Comparison of ENCODE assay signal across 21 cellular contexts in the genomic region with DNA sequence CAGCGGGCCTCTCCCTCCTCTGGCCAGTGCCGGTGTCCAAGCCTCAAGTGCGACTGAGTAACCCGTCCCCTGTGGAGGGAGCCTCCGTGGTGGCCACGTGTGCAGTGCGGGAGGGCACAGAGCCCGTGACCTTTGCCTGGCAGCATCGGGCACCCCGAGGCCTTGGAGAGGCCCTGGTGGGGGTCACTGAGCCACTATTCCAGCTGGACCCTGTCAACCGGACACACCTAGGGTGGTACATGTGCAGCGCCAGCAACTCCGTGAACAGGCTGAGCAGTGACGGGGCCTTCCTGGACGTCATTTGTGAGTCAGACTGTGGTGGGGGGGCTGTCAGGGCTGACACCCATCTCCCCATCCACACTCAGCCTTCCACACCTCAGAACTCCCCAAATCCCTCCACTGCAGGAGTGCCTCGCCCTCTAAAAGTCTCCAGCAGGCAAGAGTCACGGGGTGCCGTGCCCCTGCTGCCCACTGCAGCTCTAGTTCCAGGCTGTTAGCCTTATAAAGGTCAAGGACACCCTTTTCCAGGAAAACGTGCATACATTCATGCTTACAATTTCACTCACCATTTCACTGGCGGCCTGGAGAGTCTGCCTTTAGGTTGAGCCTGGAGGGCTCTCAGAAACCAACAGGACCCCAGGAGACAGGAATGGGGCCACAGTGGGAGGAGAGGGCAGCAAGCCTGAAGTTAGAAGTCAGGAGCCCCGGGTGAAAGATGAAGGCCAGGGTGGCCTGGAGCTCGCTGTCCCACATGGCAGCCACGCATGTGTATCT. TPM values are rescaled to one million over a fixed set of nuclear protein-coding genes. Genes with fewer than 3 reads are reported as not detected.
DNase-seq lines count a peak whose midpoint lies in the region; ATAC-seq, FAIRE-seq and TF ChIP-seq lines count a peak whose summit lies in the region.
"Had no signal": no experiment of that assay in that cellular context is flagged by ENCODE, and none has a peak within 500 bp of the region (broad histone marks: within the 10 kb centered on the region; RNA-seq: fewer than 3 reads in every experiment).

No MANE protein-coding gene starts in this region.

- ATAC-seq in HepG2 (peak; percentile 5; the same call in 1 of the 3 replicates), right lobe of liver (no peak)
- no peak for ATAC-seq in effector memory CD8-positive, alpha-beta T cell (replicated peaks)

- intact Hi-C loops in HepG2 (cut with micrococcal nuclease; ENCODE audit: unreplicated experiment) (no loop called here), right lobe of liver (cut with DNase I) (loop anchor here in 1 of 2 donors (10.0 kb wide), 1 partner anchor 86 kb away; no protein-coding TSS in a partner anchor), OCI-LY7 (cut with micrococcal nuclease; ENCODE audit: unreplicated experiment) (no loop called here)

- BruUV-seq in HepG2 (replicated peaks; lab: Mats Ljungman, UMichigan) (no TSS peak), OCI-LY7 (replicated peaks; lab: Mats Ljungman, UMichigan) (no TSS peak)

- H3K4me2 ChIP-seq in HepG2 (ENCODE audit: low read depth, low read length) (peak overlapping the region; percentile 24; the same call in 1 of the 2 replicates), OCI-LY7 (ENCODE audit: low read length) (no peak overlapping the region)

- H2AFZ ChIP-seq in HepG2 (ENCODE audit: low read length) (no peak overlapping the region), OCI-LY7 (ENCODE audit: low read length) (no peak overlapping the region)

- H3K36me3 Mint-ChIP-seq in nephron progenitor cell (ENCODE audit: low read depth), result no peaks in the 10 kb centered on the region
- H3K36me3 Mint-ChIP-seq in effector memory CD8-positive, alpha-beta T cell (ENCODE audit: insufficient read depth), result no peaks in the 10 kb centered on the region
- H3K36me3 Mint-ChIP-seq: IgD-negative memory B cell had no signal

- H3K27ac Mint-ChIP-seq in nephron progenitor cell, result peak overlapping the region; percentile 25
- H3K27ac Mint-ChIP-seq in effector memory CD8-positive, alpha-beta T cell, result no peak overlapping the region
- H3K27ac Mint-ChIP-seq: IgD-negative memory B cell had no signal

- in situ Hi-C loops in HepG2 (cut with HindIII; ENCODE audit: extremely low pct_ligation_motif_present, low pct_unique_long_range_greater_than_20kb), result no loop called here

- 54% methylated on average over 10 of the region's 23 CpGs for WGBS in HepG2 (ENCODE audit: low lambda C conversion rate)
- 78% methylated on average over 6 of the region's 23 CpGs for WGBS in right lobe of liver (ENCODE audit: insufficient coverage, low coverage, low lambda C conversion rate, missing lambda C conversion rate)

- peaks cover 22% of the 10 kb centered on the region for H3K4me1 Mint-ChIP-seq in nephron progenitor cell
- peaks cover 0 to 3% of the 10 kb centered on the region in 2 donors for H3K4me1 Mint-ChIP-seq in effector memory CD8-positive, alpha-beta T cell (ENCODE audit: low read depth in 2 of 2)

- peaks cover 2% of the 10 kb centered on the region for H3K27me3 Mint-ChIP-seq in nephron progenitor cell (ENCODE audit: low read depth, poor library complexity)
- peaks cover 16 to 79% of the 10 kb centered on the region in 2 donors for H3K27me3 Mint-ChIP-seq in effector memory CD8-positive, alpha-beta T cell

- H3K79me2 ChIP-seq in HepG2 (ENCODE audit: insufficient read depth, low read length), result no peaks in the 10 kb centered on the region
- no peaks in the 10 kb centered on the region for H3K79me2 ChIP-seq in OCI-LY7 (ENCODE audit: insufficient read depth, low read depth, low read length)

- no peaks in the 10 kb centered on the region for H3K9me3 Mint-ChIP-seq in nephron progenitor cell
- H3K9me3 Mint-ChIP-seq in effector memory CD8-positive, alpha-beta T cell, result no peaks in the 10 kb centered on the region
- H3K9me3 Mint-ChIP-seq: IgD-negative memory B cell had no signal

- H4K20me1 ChIP-seq in HepG2 (ENCODE audit: insufficient read depth, low read length), result no peaks in the 10 kb centered on the region
- no peaks in the 10 kb centered on the region for H4K20me1 ChIP-seq in OCI-LY7 (ENCODE audit: insufficient read depth, low read length)

- no peak for FAIRE-seq in HepG2 (lab: Jason Lieb, UNC)
- FAIRE-seq: A204.1 had no signal

- H3K4me3 Mint-ChIP-seq in nephron progenitor cell, result no peak overlapping the region
- no peak overlapping the region for H3K4me3 Mint-ChIP-seq in effector memory CD8-positive, alpha-beta T cell
- H3K4me3 Mint-ChIP-seq: IgD-negative memory B cell had no signal

- TF ChIP-seq RAD21 in HepG2 (CRISPR knock-in tag; IDR thresholded peaks at IDR 0.05), result no peak

- H3K4me1 ChIP-seq in HepG2 (ENCODE audit: insufficient read depth, low read length), result peaks cover 43% of the 10 kb centered on the region
- H3K4me1 ChIP-seq in right lobe of liver, result no peaks in the 10 kb centered on the region
- no peaks in the 10 kb centered on the region for H3K4me1 ChIP-seq in OCI-LY7 (ENCODE audit: insufficient read depth, low read length, poor library complexity, severe bottlenecking)

- CTCF ChIA-PET in HepG2 (lab: Yijun Ruan, JAX; ENCODE audit: low intra/inter-chr PET ratio, low total read pairs) (no interaction called here), OCI-LY7 (lab: Charles Lee; ENCODE audit: unreplicated experiment) (no interaction called here)

- TF ChIP-seq EP300 in HepG2 (IDR thresholded peaks at IDR 0.05; ENCODE audit: low read depth in 2 of 2, low read length in 2 of 2) (no peak), HepG2 (CRISPR knock-in tag; IDR thresholded peaks at IDR 0.05; ENCODE audit: borderline replicate concordance) (no peak)

- H3K27me3 ChIP-seq in HepG2 (ENCODE audit: control insufficient read depth in 1 of 2, insufficient read depth in 2 of 2, low read length in 2 of 2) (peaks cover 0 to 3% of the 10 kb centered on the region in 2 experiments; a peak in 1 of 5 replicates), right lobe of liver (no peaks in the 10 kb centered on the region)

- H3K27ac ChIP-seq in HepG2 (ENCODE audit: extremely low read length, insufficient read depth, low read length) (no peak overlapping the region), right lobe of liver (no peak overlapping the region), coronary artery (no peak overlapping the region), OCI-LY7 (ENCODE audit: low read depth, low read length, poor library complexity, severe bottlenecking) (no peak overlapping the region)
- H3K27ac ChIP-seq: SK-N-MC had no signal

- H3K4me3 ChIP-seq in HepG2 (replicated peaks in 1 of 3; ENCODE audit: insufficient read depth in 1 of 3, low read depth in 2 of 3, low read length in 3 of 3) (no peak overlapping the region), right lobe of liver (no peak overlapping the region), coronary artery (no peak overlapping the region), OCI-LY7 (ENCODE audit: low read depth, low read length, poor library complexity, severe bottlenecking) (no peak overlapping the region)
- H3K4me3 ChIP-seq: SK-N-MC had no signal

- TF ChIP-seq CTCF in HepG2 (CRISPR knock-in tag; IDR thresholded peaks at IDR 0.05) (no peak), right lobe of liver (IDR thresholded peaks at IDR 0.05) (no peak), coronary artery (IDR thresholded peaks at IDR 0.05) (no peak), nephron progenitor cell (IDR thresholded peaks at IDR 0.05) (no peak), OCI-LY7 (conservative IDR thresholded peaks at IDR 0.05; ENCODE audit: low read length) (no peak)

- H3K9ac ChIP-seq in HepG2 (ENCODE audit: insufficient read depth, low read depth, low read length), result no peak overlapping the region

- H3K9me3 ChIP-seq in HepG2 (ENCODE audit: low read length), result no peaks in the 10 kb centered on the region
- no peaks in the 10 kb centered on the region for H3K9me3 ChIP-seq in right lobe of liver
- H3K9me3 ChIP-seq in OCI-LY7 (ENCODE audit: low read length), result no peaks in the 10 kb centered on the region

- H3K36me3 ChIP-seq in HepG2 (replicated peaks in 1 of 2; ENCODE audit: control insufficient read depth in 1 of 2, insufficient read depth in 2 of 2, low read length in 2 of 2) (no peaks in the 10 kb centered on the region), right lobe of liver (no peaks in the 10 kb centered on the region), OCI-LY7 (ENCODE audit: insufficient read depth, low read length) (no peaks in the 10 kb centered on the region)

- TF ChIP-seq POLR2A in HepG2 (IDR thresholded peaks at IDR 0.05; ENCODE audit: insufficient read depth in 1 of 2, low read depth in 2 of 2, low read length in 2 of 2) (no peak), right lobe of liver (IDR thresholded peaks at IDR 0.05) (no peak)

- no peak for DNase-seq in HepG2 (ENCODE audit: low spot score)
- no peak for DNase-seq in right lobe of liver
- peak; percentile 76 for DNase-seq in coronary artery (ENCODE audit: low spot score)
- no peak for DNase-seq in nephron progenitor cell
- DNase-seq in OCI-LY7 (ENCODE audit: low spot score), result no peak
- no peak for DNase-seq in effector memory CD8-positive, alpha-beta T cell
- no peak for DNase-seq in amniotic stem cell (lab: John Stamatoyannopoulos, UW)
- DNase-seq: EL, Kasumi-1, NCI-H1092, NCI-H1436, NCI-H187 treated with DMSO at 0.1 percent for 48 hours, NCI-H2107, NCI-H446 treated with DMSO at 0.1 percent for 48 hours, NCI-H526 treated with DMSO at 0.1 percent for 48 hours, SHP77 had no signal

- no peaks in the 10 kb centered on the region for H3K9me2 ChIP-seq in OCI-LY7 (ENCODE audit: insufficient read depth, low read length)

- POLR2A ChIA-PET in HepG2 (lab: Yijun Ruan, JAX) (no interaction called here), OCI-LY7 (lab: Charles Lee) (no interaction called here)

RNA-seq across cellular contexts. Expression of gene VSIG10L2, which starts 2.6 kb away (rescaled TPM):
- total RNA-seq in HepG2 (2016; rRNA removed; fragmentation: Illumina TruSeq; extraction: Trizol), result not detected in 2 replicates
- not detected in 2 replicates for total RNA-seq in HepG2 (2016; cell fraction: cytosol; rRNA removed; fragmentation: Illumina TruSeq; extraction: Trizol; ENCODE audit: low read depth)
- 0.04 TPM in 1 of 2 replicates, not detected in the other for total RNA-seq in HepG2 (2016; cell fraction: insoluble cytoplasmic fraction; rRNA removed; fragmentation: Illumina TruSeq; extraction: Trizol)
- total RNA-seq in HepG2 (2016; cell fraction: membrane; rRNA removed; fragmentation: Illumina TruSeq; extraction: Trizol), result not detected in 2 replicates
- total RNA-seq in HepG2 (2016; cell fraction: nucleus; rRNA removed; fragmentation: Illumina TruSeq; extraction: Trizol), result not detected in 2 replicates
- polyA plus RNA-seq in HepG2 (2011; rRNA removed), result 0.13 and 0.21 TPM in 2 replicates
- 0.04 and 0.05 TPM in 2 replicates for polyA plus RNA-seq in HepG2 (2011; cell fraction: cytosol; rRNA removed)
- polyA plus RNA-seq in HepG2 (2011; cell fraction: nucleus; rRNA removed), result 0.16 and 0.27 TPM in 2 replicates
- polyA plus RNA-seq in HepG2 (2012), result 0.07 TPM in 1 of 2 replicates, not detected in the other
- not detected in 2 replicates for polyA plus RNA-seq in HepG2 (2016; cell fraction: cytosol; fragmentation: Illumina TruSeq; extraction: Trizol; ENCODE audit: low read depth)
- not detected in 2 replicates for polyA plus RNA-seq in HepG2 (2016; cell fraction: insoluble cytoplasmic fraction; fragmentation: Illumina TruSeq; extraction: Trizol; ENCODE audit: low read depth)
- polyA plus RNA-seq in HepG2 (2016; cell fraction: membrane; fragmentation: Illumina TruSeq; extraction: Trizol; ENCODE audit: low read depth), result not detected in 2 replicates
- polyA plus RNA-seq in HepG2 (2016; cell fraction: nucleus; fragmentation: Illumina TruSeq; extraction: Trizol; ENCODE audit: insufficient read depth, low read depth), result not detected in 2 replicates
- 0.04 TPM in 1 of 2 replicates, not detected in the other for polyA minus RNA-seq in HepG2 (2011; rRNA and poly(A)+ RNA removed; ENCODE audit: low replicate concordance)
- polyA minus RNA-seq in HepG2 (2011; cell fraction: cytosol; rRNA and poly(A)+ RNA removed), result not detected in 2 replicates
- 0.13 TPM in 1 of 2 replicates, not detected in the other for polyA minus RNA-seq in HepG2 (2011; cell fraction: nucleus; rRNA and poly(A)+ RNA removed)
- total RNA-seq in right lobe of liver, result under 1 TPM in 1 of 6 experiments, not detected in 5; 0.06 TPM
- total RNA-seq in OCI-LY7 (2014; rRNA removed; shearing (Covaris generic)), result not detected in 2 replicates
- not detected in 2 replicates for total RNA-seq in OCI-LY7 (2022)
- total RNA-seq: H4, MCF 10A had no signal
- polyA plus RNA-seq: IgD-negative memory B cell had no signal

RNA-seq across cellular contexts. Expression of gene DDX25, which starts 44.2 kb away (rescaled TPM):
- total RNA-seq in HepG2 (2016; rRNA removed; fragmentation: Illumina TruSeq; extraction: Trizol) (0.11 and 0.29 TPM in 2 replicates), right lobe of liver (under 1 TPM in 4 of 6 experiments, not detected in 2; 0.17 to 0.28 (median 0.21) TPM), OCI-LY7 (2022) (0.31 TPM in 1 of 2 replicates, not detected in the other)
- 0.71 TPM in 2 replicates for total RNA-seq in HepG2 (2016; cell fraction: cytosol; rRNA removed; fragmentation: Illumina TruSeq; extraction: Trizol; ENCODE audit: low read depth)
- 0.24 TPM in 1 of 2 replicates, not detected in the other for total RNA-seq in HepG2 (2016; cell fraction: insoluble cytoplasmic fraction; rRNA removed; fragmentation: Illumina TruSeq; extraction: Trizol)
- total RNA-seq in HepG2 (2016; cell fraction: membrane; rRNA removed; fragmentation: Illumina TruSeq; extraction: Trizol), result 0.37 and 0.38 TPM in 2 replicates
- not detected in 2 replicates for total RNA-seq in HepG2 (2016; cell fraction: nucleus; rRNA removed; fragmentation: Illumina TruSeq; extraction: Trizol)
- polyA plus RNA-seq in HepG2 (2011; rRNA removed), result 0.13 and 0.17 TPM in 2 replicates
- polyA plus RNA-seq in HepG2 (2011; cell fraction: cytosol; rRNA removed), result 0.09 and 0.12 TPM in 2 replicates
- polyA plus RNA-seq in HepG2 (2011; cell fraction: nucleus; rRNA removed), result 0.14 and 0.24 TPM in 2 replicates
- 0.17 and 0.40 TPM in 2 replicates for polyA plus RNA-seq in HepG2 (2012)
- 0.60 and 0.75 TPM in 2 replicates for polyA plus RNA-seq in HepG2 (2016; cell fraction: cytosol; fragmentation: Illumina TruSeq; extraction: Trizol; ENCODE audit: low read depth)
- polyA plus RNA-seq in HepG2 (2016; cell fraction: insoluble cytoplasmic fraction; fragmentation: Illumina TruSeq; extraction: Trizol; ENCODE audit: low read depth), result 0.40 and 0.72 TPM in 2 replicates
- polyA plus RNA-seq in HepG2 (2016; cell fraction: membrane; fragmentation: Illumina TruSeq; extraction: Trizol; ENCODE audit: low read depth), result 0.23 and 0.99 TPM in 2 replicates
- 0.93 TPM in 1 of 2 replicates, not detected in the other for polyA plus RNA-seq in HepG2 (2016; cell fraction: nucleus; fragmentation: Illumina TruSeq; extraction: Trizol; ENCODE audit: insufficient read depth, low read depth)
- 0.04 TPM in 1 of 2 replicates, not detected in the other for polyA minus RNA-seq in HepG2 (2011; rRNA and poly(A)+ RNA removed; ENCODE audit: low replicate concordance)
- polyA minus RNA-seq in HepG2 (2011; cell fraction: cytosol; rRNA and poly(A)+ RNA removed), result not detected in 2 replicates
- polyA minus RNA-seq in HepG2 (2011; cell fraction: nucleus; rRNA and poly(A)+ RNA removed), result 0.13 and 0.50 TPM in 2 replicates
- total RNA-seq in OCI-LY7 (2014; rRNA removed; shearing (Covaris generic)), result 0.13 TPM in 1 of 2 replicates, not detected in the other
- total RNA-seq: H4, MCF 10A had no signal

RNA-seq across cellular contexts. Expression of gene PUS3, which starts 45.5 kb away (rescaled TPM):
- total RNA-seq in HepG2 (2016; rRNA removed; fragmentation: Illumina TruSeq; extraction: Trizol) (18.2 and 22.9 TPM in 2 replicates), right lobe of liver (10 to 100 TPM; 11.8 to 24.7 (median 17.4) TPM), OCI-LY7 (2022) (9.2 and 10.2 TPM in 2 replicates)
- 5.5 and 5.9 TPM in 2 replicates for total RNA-seq in HepG2 (2016; cell fraction: cytosol; rRNA removed; fragmentation: Illumina TruSeq; extraction: Trizol; ENCODE audit: low read depth)
- total RNA-seq in HepG2 (2016; cell fraction: insoluble cytoplasmic fraction; rRNA removed; fragmentation: Illumina TruSeq; extraction: Trizol), result 16.9 and 22.4 TPM in 2 replicates
- 9.5 and 12.0 TPM in 2 replicates for total RNA-seq in HepG2 (2016; cell fraction: membrane; rRNA removed; fragmentation: Illumina TruSeq; extraction: Trizol)
- 9.6 and 10.8 TPM in 2 replicates for total RNA-seq in HepG2 (2016; cell fraction: nucleus; rRNA removed; fragmentation: Illumina TruSeq; extraction: Trizol)
- polyA plus RNA-seq in HepG2 (2011; rRNA removed), result 4.7 and 6.0 TPM in 2 replicates
- 4.2 and 6.7 TPM in 2 replicates for polyA plus RNA-seq in HepG2 (2011; cell fraction: cytosol; rRNA removed)
- 1.8 and 2.4 TPM in 2 replicates for polyA plus RNA-seq in HepG2 (2011; cell fraction: nucleus; rRNA removed)
- polyA plus RNA-seq in HepG2 (2012), result 13.1 and 13.6 TPM in 2 replicates
- polyA plus RNA-seq in HepG2 (2016; cell fraction: cytosol; fragmentation: Illumina TruSeq; extraction: Trizol; ENCODE audit: low read depth), result 4.8 and 5.5 TPM in 2 replicates
- 21.1 and 26.9 TPM in 2 replicates for polyA plus RNA-seq in HepG2 (2016; cell fraction: insoluble cytoplasmic fraction; fragmentation: Illumina TruSeq; extraction: Trizol; ENCODE audit: low read depth)
- polyA plus RNA-seq in HepG2 (2016; cell fraction: membrane; fragmentation: Illumina TruSeq; extraction: Trizol; ENCODE audit: low read depth), result 6.2 and 11.5 TPM in 2 replicates
- polyA plus RNA-seq in HepG2 (2016; cell fraction: nucleus; fragmentation: Illumina TruSeq; extraction: Trizol; ENCODE audit: insufficient read depth, low read depth), result 15.5 and 21.5 TPM in 2 replicates
- polyA minus RNA-seq in HepG2 (2011; rRNA and poly(A)+ RNA removed; ENCODE audit: low replicate concordance), result 4.6 and 6.9 TPM in 2 replicates
- 8.4 and 9.7 TPM in 2 replicates for polyA minus RNA-seq in HepG2 (2011; cell fraction: cytosol; rRNA and poly(A)+ RNA removed)
- 4.8 and 6.1 TPM in 2 replicates for polyA minus RNA-seq in HepG2 (2011; cell fraction: nucleus; rRNA and poly(A)+ RNA removed)
- total RNA-seq in OCI-LY7 (2014; rRNA removed; shearing (Covaris generic)), result 7.7 and 8.6 TPM in 2 replicates
